Comparison of ENCODE assay signal across 8 cellular contexts in genomic region chr11:47991266-47991830, GRCh38. TPM values are rescaled to one million over a fixed set of nuclear protein-coding genes. Genes with fewer than 3 reads are reported as not detected.
DNase-seq lines count a peak whose midpoint lies in the region; ATAC-seq, FAIRE-seq and TF ChIP-seq lines count a peak whose summit lies in the region.

No MANE protein-coding gene starts in this region.

- H3K4me2 ChIP-seq in keratinocyte (ENCODE audit: control insufficient read depth, extremely low read depth, insufficient read depth, low read depth, low read length) = peak overlapping the region; percentile 44

- H3K36me3 ChIP-seq in keratinocyte (ENCODE audit: control insufficient read depth in 2 of 2, extremely low read depth in 1 of 2, insufficient read depth in 2 of 2, low read length in 2 of 2) = no peaks in the 10 kb centered on the region
- H3K36me3 ChIP-seq in transverse colon = no peaks in the 10 kb centered on the region
- H3K36me3 ChIP-seq in ovary = no peaks in the 10 kb centered on the region

- TF ChIP-seq POLR2A in transverse colon (IDR thresholded peaks at IDR 0.05) = peak; percentile 56
- TF ChIP-seq POLR2A in ovary (IDR thresholded peaks at IDR 0.05) = no peak

- H3K27me3 ChIP-seq in keratinocyte (ENCODE audit: control insufficient read depth, extremely low read depth, insufficient read depth, low read length) (no peaks in the 10 kb centered on the region), transverse colon (no peaks in the 10 kb centered on the region), ovary (no peaks in the 10 kb centered on the region)

- no peak overlapping the region for H3K4me3 ChIP-seq in keratinocyte (ENCODE audit: control insufficient read depth in 2 of 3, extremely low read depth in 1 of 3, insufficient read depth in 2 of 3, low read depth in 1 of 3, low read length in 3 of 3)
- H3K4me3 ChIP-seq in transverse colon = no peak overlapping the region
- H3K4me3 ChIP-seq in ovary = no peak overlapping the region

- TF ChIP-seq EP300 in transverse colon (IDR thresholded peaks at IDR 0.05; ENCODE audit: low read depth) (no peak), ovary (IDR thresholded peaks at IDR 0.05) (no peak)

- TF ChIP-seq CTCF in keratinocyte (optimal IDR thresholded peaks at IDR 0.05 in 1 of 3, IDR thresholded peaks at IDR 0.05 in 1 of 3, conservative IDR thresholded peaks at IDR 0.05 in 1 of 3; ENCODE audit: extremely low read depth in 1 of 3, insufficient read depth in 2 of 3, low read length in 3 of 3) = no peak
- TF ChIP-seq CTCF in transverse colon (IDR thresholded peaks at IDR 0.05) = no peak
- TF ChIP-seq CTCF in ovary (IDR thresholded peaks at IDR 0.05) = no peak

- no peaks in the 10 kb centered on the region for H3K79me2 ChIP-seq in keratinocyte (ENCODE audit: control insufficient read depth, insufficient read depth, low read length)

- H3K4me1 Mint-ChIP-seq in activated CD4-positive, alpha-beta memory T cell treated with anti-CD3 and anti-CD28 coated beads, Interleukin-2, amount 10 ng/mL, durations not matched to agents 7 days and 5 days = peaks cover 58% of the 10 kb centered on the region

- peak overlapping the region; percentile 75 for H3K27ac Mint-ChIP-seq in activated CD4-positive, alpha-beta memory T cell treated with anti-CD3 and anti-CD28 coated beads, Interleukin-2, amount 10 ng/mL, durations not matched to agents 7 days and 5 days

- H3K27me3 Mint-ChIP-seq in activated CD4-positive, alpha-beta memory T cell treated with anti-CD3 and anti-CD28 coated beads, Interleukin-2, amount 10 ng/mL, durations not matched to agents 7 days and 5 days = no peaks in the 10 kb centered on the region

- no peaks in the 10 kb centered on the region for H3K9me3 Mint-ChIP-seq in activated CD4-positive, alpha-beta memory T cell treated with anti-CD3 and anti-CD28 coated beads, Interleukin-2, amount 10 ng/mL, durations not matched to agents 7 days and 5 days

- POLR2A ChIA-PET in activated CD4-positive, alpha-beta memory T cell treated with anti-CD3 and anti-CD28 coated beads, Interleukin-2, amount 10 ng/mL, durations not matched to agents 7 days and 5 days (lab: Charles Lee) = interaction anchor here (1.3 to 4.7 kb wide), 5 partner anchors 8 to 29 kb away, joined by 3 to 29 read pairs (median 13); no protein-coding TSS in a partner anchor

- no peaks in the 10 kb centered on the region for H3K9me3 ChIP-seq in keratinocyte (ENCODE audit: control insufficient read depth, low read depth, low read length)
- H3K9me3 ChIP-seq in transverse colon = no peaks in the 10 kb centered on the region
- H3K9me3 ChIP-seq in ovary = no peaks in the 10 kb centered on the region

- H3K27ac ChIP-seq in keratinocyte (ENCODE audit: control insufficient read depth, insufficient read depth, low read length) = no peak overlapping the region
- H3K27ac ChIP-seq in transverse colon = peak overlapping the region; percentile 66 to 76 (median 70)
- H3K27ac ChIP-seq in ovary = no peak overlapping the region

- no peak overlapping the region for H2AFZ ChIP-seq in keratinocyte (ENCODE audit: control insufficient read depth, low read length)

- CTCF ChIA-PET in activated CD4-positive, alpha-beta memory T cell treated with anti-CD3 and anti-CD28 coated beads, Interleukin-2, amount 10 ng/mL, durations not matched to agents 7 days and 5 days (lab: Charles Lee) = interaction anchor here (1.2 kb wide), 1 partner anchor 26 kb away, joined by 3 read pairs; no protein-coding TSS in a partner anchor

- 0 to 24% methylated on average over 3 to 9 of the region's 9 CpGs for WGBS in transverse colon (ENCODE audit: low coverage in 1 of 2), 2 donors
- WGBS in ovary, 3 donors = 33 to 51% (median 44%) methylated on average over 9 of the region's 9 CpGs

- DNase-seq in DMS79 (lab: John Stamatoyannopoulos, UW) (peak; percentile 90), NCI-H1048 (lab: John Stamatoyannopoulos, UW) (peak; percentile 46), keratinocyte (ENCODE audit: low read depth, low spot score) (no peak), transverse colon (peak; percentile 50), ovary (no peak), NOMO-1 treated with dmso at 0.1 percent for 144 hours (lab: John Stamatoyannopoulos, UW; ENCODE audit: unreplicated experiment) (no peak)
- DNase-seq in activated CD4-positive, alpha-beta memory T cell treated with anti-CD3 and anti-CD28 coated beads, Interleukin-2, amount 10 ng/mL, durations not matched to agents 7 days and 5 days = no peak

- intact Hi-C loops in transverse colon (cut with DNase I; ENCODE audit: low total_unique reads) = no loop called here
- intact Hi-C loops in ovary (cut with DNase I) = no loop called here

- dilution Hi-C loops in keratinocyte (cut with MboI; ENCODE audit: extremely low pct_ligation_motif_present, low sequenced_read_pairs) = no loop called here

- H3K4me1 ChIP-seq in keratinocyte (ENCODE audit: control insufficient read depth, extremely low read depth, insufficient read depth, low read length) (peaks cover 7% of the 10 kb centered on the region), transverse colon (peaks cover 22 to 81% (median 46%) of the 10 kb centered on the region in 4 donors), ovary (ENCODE audit: insufficient read depth) (no peaks in the 10 kb centered on the region)

- in situ Hi-C loops in transverse colon (cut with MboI; ENCODE audit: low pct_ligation_motif_present in 1 of 4, low pct_unique_long_range_greater_than_20kb in 1 of 4, low sequenced_read_pairs in 3 of 4) = no loop called here

- no peak overlapping the region for H3K9ac ChIP-seq in keratinocyte (ENCODE audit: control insufficient read depth, extremely low read depth, insufficient read depth, low read length)

- ATAC-seq in HG02798 (IDR thresholded peaks at IDR 0.05; ENCODE audit: poor library complexity, unreplicated experiment) = no peak

- H3K4me3 Mint-ChIP-seq in activated CD4-positive, alpha-beta memory T cell treated with anti-CD3 and anti-CD28 coated beads, Interleukin-2, amount 10 ng/mL, durations not matched to agents 7 days and 5 days = peak overlapping the region; percentile 7

- no peaks in the 10 kb centered on the region for H4K20me1 ChIP-seq in keratinocyte (ENCODE audit: control insufficient read depth, extremely low read depth, insufficient read depth, low read length)

- H3K36me3 Mint-ChIP-seq in activated CD4-positive, alpha-beta memory T cell treated with anti-CD3 and anti-CD28 coated beads, Interleukin-2, amount 10 ng/mL, durations not matched to agents 7 days and 5 days (ENCODE audit: low read depth) = peaks cover 42% of the 10 kb centered on the region

- H3K9me1 ChIP-seq in keratinocyte (ENCODE audit: control insufficient read depth, extremely low read depth, insufficient read depth, low read length) = no peaks in the 10 kb centered on the region

- FAIRE-seq in keratinocyte (lab: Jason Lieb, UNC) = no peak

RNA-seq across cellular contexts. Expression of gene PTPRJ, which starts 11.0 kb away (rescaled TPM):
- 10 to 100 TPM; 83.0 to 89.1 TPM for total RNA-seq in activated CD4-positive, alpha-beta memory T cell treated with anti-CD3 and anti-CD28 coated beads, Interleukin-2, amount 10 ng/mL, durations not matched to agents 7 days and 5 days
- polyA plus RNA-seq in keratinocyte (0.57 to 0.84 TPM (median 0.58 TPM) in 3 replicates), ovary (1 to 10 TPM; 1.6 to 6.0 TPM)
- 0.89 TPM for polyA plus RNA-seq in keratinocyte (2011; ENCODE audit: low read depth)
- polyA plus RNA-seq in keratinocyte (2011; cell fraction: cytosol; rRNA removed) = 0.51 and 0.68 TPM in 2 replicates
- polyA plus RNA-seq in keratinocyte (2011; cell fraction: nucleus; rRNA removed) = 2.2 and 2.7 TPM in 2 replicates
- 0.75 and 0.92 TPM in 2 replicates for polyA plus RNA-seq in keratinocyte (2012; ENCODE audit: low replicate concordance)
- polyA minus RNA-seq in keratinocyte = 1.2 to 2.5 TPM (median 1.8 TPM) in 3 replicates
- 2.3 TPM for polyA minus RNA-seq in keratinocyte (2011; cell fraction: cytosol; rRNA and poly(A)+ RNA removed)
- polyA minus RNA-seq in keratinocyte (2011; cell fraction: nucleus; rRNA and poly(A)+ RNA removed) = 3.1 and 6.6 TPM in 2 replicates
- total RNA-seq in transverse colon (10 to 100 TPM; 25.3 to 40.8 (median 31.7) TPM), ovary (10 to 100 TPM in 1 of 7 donors, 1 to 10 TPM in 6; 3.3 to 16.1 (median 5.5) TPM)

Comparison
In these comparisons a context has a peak if more than half of its experiments do, and no peak if none do; other contexts are left out.
1. DNase-seq: peak in DMS79 (single experiment), NCI-H1048 (single experiment) and transverse colon (single experiment); none in activated CD4-positive, alpha-beta memory T cell treated with anti-CD3 and anti-CD28 coated beads, Interleukin-2, amount 10 ng/mL, durations not matched to agents 7 days and 5 days (single experiment), keratinocyte (single experiment), ovary (0 of 5) and NOMO-1 treated with dmso at 0.1 percent for 144 hours (single experiment).
2. H3K27ac ChIP-seq: peak in transverse colon (4 of 4); none in keratinocyte (single experiment) and ovary (0 of 2).